ENCODE assay signal across 11 cellular contexts in genomic region chr1:11923069-11923826, GRCh38. TPM values are rescaled to one million over a fixed set of nuclear protein-coding genes. Genes with fewer than 3 reads are reported as not detected.
DNase-seq lines count a peak whose midpoint lies in the region; ATAC-seq and TF ChIP-seq lines count a peak whose summit lies in the region.
"Had no signal": no experiment of that assay in that cellular context is flagged by ENCODE, and none has a peak within 500 bp of the region (broad histone marks: within the 10 kb centered on the region; RNA-seq: fewer than 3 reads in every experiment).

No MANE protein-coding gene starts in this region.

- H3K4me1 Mint-ChIP-seq in brain, result peaks cover 65% of the 10 kb centered on the region

- H2AFZ ChIP-seq in Loucy (ENCODE audit: low read length), result no peak overlapping the region
- no peak overlapping the region for H2AFZ ChIP-seq in neural cell (ENCODE audit: low read depth, low read length)

- no peaks in the 10 kb centered on the region for H3K9me3 ChIP-seq in DOHH2 (ENCODE audit: control insufficient read depth, insufficient read depth, low read length)
- H3K9me3 ChIP-seq in Loucy (ENCODE audit: insufficient read depth, low read depth, low read length), result no peaks in the 10 kb centered on the region
- no peaks in the 10 kb centered on the region for H3K9me3 ChIP-seq in neural cell (ENCODE audit: low read length)
- H3K9me3 ChIP-seq: breast epithelium had no signal

- H3K36me3 Mint-ChIP-seq in brain, result peaks cover 44% of the 10 kb centered on the region

- H3K27ac Mint-ChIP-seq in brain, result peak overlapping the region; percentile 16 to 94 (median 83)

- peak overlapping the region; percentile 88 to 94 (median 90) for H3K4me3 Mint-ChIP-seq in brain

- H3K27me3 ChIP-seq in DOHH2 (ENCODE audit: control insufficient read depth, low read length) (no peaks in the 10 kb centered on the region), Loucy (ENCODE audit: insufficient read depth, low read length, poor library complexity, severe bottlenecking) (no peaks in the 10 kb centered on the region), neural cell (ENCODE audit: insufficient read depth, low read depth, low read length) (no peaks in the 10 kb centered on the region)
- H3K27me3 ChIP-seq: breast epithelium had no signal

- H3K4me1 ChIP-seq in DOHH2 (ENCODE audit: control insufficient read depth, low read length) (peaks cover 28% of the 10 kb centered on the region), Loucy (ENCODE audit: insufficient read depth, low read length, poor library complexity, severe bottlenecking) (peaks cover 36% of the 10 kb centered on the region)

- ATAC-seq in GM18498 (IDR thresholded peaks at IDR 0.05; ENCODE audit: unreplicated experiment), result no peak
- ATAC-seq: Right ventricle myocardium inferior had no signal

- DNase-seq in activated gamma-delta T cell treated with Interleukin-2 at 50 U/mL for 16 hours, result no peak
- DNase-seq in stimulated activated CD4-positive, alpha-beta T cell treated with anti-CD3 and anti-CD28 coated beads, Interleukin-4, amount 100 ng/mL, for 1 hour, result no peak
- no peak for DNase-seq in posterior cingulate gyrus
- DNase-seq: NCI-H226 had no signal

- H3K4me3 ChIP-seq in DOHH2 (ENCODE audit: low read length) (peak overlapping the region; percentile 77; the same call in 1 of the 2 replicates), Loucy (ENCODE audit: low read length, poor library complexity, severe bottlenecking) (peak overlapping the region; percentile 78), neural cell (ENCODE audit: low read length) (peak overlapping the region; percentile 70)

- H3K36me3 ChIP-seq in DOHH2 (ENCODE audit: control insufficient read depth, low read length) (peaks cover 56% of the 10 kb centered on the region), Loucy (ENCODE audit: insufficient read depth, low read length) (peaks cover 31% of the 10 kb centered on the region; the same call in 1 of the 2 replicates), neural cell (ENCODE audit: insufficient read depth, low read length) (no peaks in the 10 kb centered on the region)
- H3K36me3 ChIP-seq: breast epithelium had no signal

- H3K9me2 ChIP-seq in DOHH2 (replicated peaks; ENCODE audit: control insufficient read depth, low read length) (no peaks in the 10 kb centered on the region), Loucy (replicated peaks; ENCODE audit: low read depth, low read length) (no peaks in the 10 kb centered on the region), neural cell (ENCODE audit: insufficient read depth, low read length) (no peaks in the 10 kb centered on the region)

- no peak for TF ChIP-seq EP300 in neural cell (conservative IDR thresholded peaks at IDR 0.05; ENCODE audit: poor library complexity, severe bottlenecking)

- H3F3A ChIP-seq in DOHH2 (ENCODE audit: control insufficient read depth, insufficient read depth) (peaks cover 7% of the 10 kb centered on the region), Loucy (ENCODE audit: low read depth) (peaks cover 4% of the 10 kb centered on the region; the same call in 1 of the 2 replicates), neural cell (ENCODE audit: insufficient read depth, low read length, poor library complexity, severe bottlenecking) (no peaks in the 10 kb centered on the region)

- no peaks in the 10 kb centered on the region for H3K9me3 Mint-ChIP-seq in brain

- H4K20me1 ChIP-seq in DOHH2 (ENCODE audit: control insufficient read depth, insufficient read depth, low read depth, low read length) (peaks cover 10% of the 10 kb centered on the region; the same call in 1 of the 2 replicates), Loucy (ENCODE audit: insufficient read depth, low read length, poor library complexity, severe bottlenecking) (peaks cover 44% of the 10 kb centered on the region), neural cell (ENCODE audit: insufficient read depth) (peaks cover 9% of the 10 kb centered on the region)

- H3K27ac ChIP-seq in DOHH2 (ENCODE audit: low read depth, low read length) (no peak overlapping the region), neural cell (ENCODE audit: low read length) (no peak overlapping the region)
- H3K27ac ChIP-seq: breast epithelium had no signal

- intact Hi-C loops in posterior cingulate gyrus (cut with DNase I), result no loop called here

- H3K9ac ChIP-seq in Loucy (ENCODE audit: low read depth, low read length, poor library complexity, severe bottlenecking) (peak overlapping the region; percentile 71), neural cell (ENCODE audit: low read length) (no peak overlapping the region)

- TF ChIP-seq CTCF in DOHH2 (IDR thresholded peaks at IDR 0.05; ENCODE audit: low read depth, low read length, poor library complexity, severe bottlenecking), result no peak
- TF ChIP-seq CTCF in Loucy (conservative IDR thresholded peaks at IDR 0.05; ENCODE audit: low read length), result no peak
- no peak for TF ChIP-seq CTCF in brain (conservative IDR thresholded peaks at IDR 0.05)
- TF ChIP-seq CTCF in neural cell (IDR thresholded peaks at IDR 0.05; ENCODE audit: poor library complexity, severe bottlenecking), result no peak

- no peak for TF ChIP-seq RAD21 in neural cell (conservative IDR thresholded peaks at IDR 0.05)

- H3K79me2 ChIP-seq in DOHH2 (ENCODE audit: control insufficient read depth, low read length) (peaks cover 72% of the 10 kb centered on the region), Loucy (ENCODE audit: insufficient read depth, low read length) (peaks cover 66% of the 10 kb centered on the region), neural cell (replicated peaks; ENCODE audit: insufficient read depth, low read length) (peaks cover 14% of the 10 kb centered on the region)

- H3K4me2 ChIP-seq in DOHH2 (ENCODE audit: low read length) (peak overlapping the region; percentile 85; the same call in 1 of the 2 replicates), Loucy (ENCODE audit: low read depth, low read length, poor library complexity, severe bottlenecking) (peak overlapping the region; percentile 94), neural cell (ENCODE audit: low read length) (no peak overlapping the region)

- H3K27me3 Mint-ChIP-seq in brain, result peaks cover 4% of the 10 kb centered on the region

TF ChIP-seq in neural cell, 6 proteins besides CTCF, POLR2A, EP300 and RAD21:
- TF ChIP-seq REST (IDR thresholded peaks at IDR 0.05; ENCODE audit: borderline replicate concordance) (no peak), SMC3 (conservative IDR thresholded peaks at IDR 0.05; ENCODE audit: poor library complexity) (no peak), TAF1 (IDR thresholded peaks at IDR 0.05; ENCODE audit: low read depth) (no peak), MXI1 (conservative IDR thresholded peaks at IDR 0.05; ENCODE audit: poor library complexity, severe bottlenecking) (no peak), EZH2 (IDR thresholded peaks at IDR 0.05; ENCODE audit: borderline replicate concordance, insufficient read depth, low read length, poor library complexity, severe bottlenecking) (no peak), POLR2AphosphoS5 (IDR thresholded peaks at IDR 0.05) (no peak)

RNA-seq across cellular contexts. Expression of gene KIAA2013, which starts 3.0 kb away (rescaled TPM):
- 84.2 TPM for polyA plus RNA-seq in brain (ENCODE audit: insufficient read depth, low read depth, low replicate concordance)
- polyA plus RNA-seq in neural cell, result 24.9 and 34.5 TPM in 2 replicates
- 32.8 and 38.7 TPM in 2 replicates for polyA minus RNA-seq in neural cell

RNA-seq across cellular contexts. Expression of gene PLOD1, which starts 11.3 kb away (rescaled TPM):
- polyA plus RNA-seq in brain (ENCODE audit: insufficient read depth, low read depth, low replicate concordance) (76.5 TPM), neural cell (2.1 and 6.9 TPM in 2 replicates)
- polyA minus RNA-seq in neural cell, result 2.2 and 3.5 TPM in 2 replicates

RNA-seq across cellular contexts. Expression of gene MFN2, which starts 57.0 kb away (rescaled TPM):
- polyA plus RNA-seq in brain (ENCODE audit: insufficient read depth, low read depth, low replicate concordance), result 82.1 TPM
- polyA plus RNA-seq in neural cell, result 60.6 and 64.9 TPM in 2 replicates
- polyA minus RNA-seq in neural cell, result 68.2 and 70.5 TPM in 2 replicates
